ENCODE assay signal across 8 cellular contexts in genomic region chr15:79922512-79923067, GRCh38. TPM values are rescaled to one million over a fixed set of nuclear protein-coding genes. Genes with fewer than 3 reads are reported as not detected.
DNase-seq lines count a peak whose midpoint lies in the region; ATAC-seq and TF ChIP-seq lines count a peak whose summit lies in the region.

No MANE protein-coding gene starts in this region.

- no peaks in the 10 kb centered on the region for H3K27me3 Mint-ChIP-seq in activated B cell treated with CpG ODN at 0.5 μM for 24 hours

- peaks cover 18% of the 10 kb centered on the region for H3K36me3 ChIP-seq in iPS-15b (ENCODE audit: control insufficient read depth, insufficient read depth, low read length)
- no peaks in the 10 kb centered on the region for H3K36me3 ChIP-seq in stomach smooth muscle (ENCODE audit: control insufficient read depth in 2 of 2, insufficient read depth in 2 of 2, low read length in 2 of 2)

- POLR2A ChIA-PET in activated B cell treated with CpG ODN at 0.5 μM for 24 hours (lab: Charles Lee), result interaction anchor here (0.8 to 3.4 kb wide), 18 partner anchors 9 to 222 kb away, joined by 3 to 97 read pairs (median 13); partner anchors contain the start of genes BCL2A1, MTHFS and ZFAND6

- intact Hi-C loops in activated B cell treated with CpG ODN at 0.5 μM for 24 hours (cut with micrococcal nuclease), result loop anchor here (1.0 kb wide), 7 partner anchors 13 to 230 kb away; partner anchors contain the start of genes BCL2A1, FAH and ZFAND6

- peaks cover 26% of the 10 kb centered on the region for H3K4me1 Mint-ChIP-seq in activated B cell treated with CpG ODN at 0.5 μM for 24 hours

- H3K9me3 ChIP-seq in iPS-15b (ENCODE audit: control insufficient read depth, insufficient read depth, low read length), result peaks cover 10% of the 10 kb centered on the region
- H3K9me3 ChIP-seq in stomach smooth muscle (ENCODE audit: control insufficient read depth in 2 of 2, low read length in 2 of 2), result peaks cover 2 to 22% of the 10 kb centered on the region in 2 donors

- H3K9ac ChIP-seq in iPS-15b (ENCODE audit: low read depth, low read length) (peak overlapping the region; percentile 81), stomach smooth muscle (ENCODE audit: low read length in 2 of 2) (peak overlapping the region; percentile 85 to 91)

- ATAC-seq in activated B cell treated with CpG ODN at 0.5 μM for 24 hours (ENCODE audit: low read depth) (no peak), GM21737 (IDR thresholded peaks at IDR 0.05; ENCODE audit: unreplicated experiment) (no peak)

- peaks cover 11% of the 10 kb centered on the region for H3K9me3 Mint-ChIP-seq in activated B cell treated with CpG ODN at 0.5 μM for 24 hours

- peak overlapping the region; percentile 86 for H3K27ac ChIP-seq in stomach smooth muscle (ENCODE audit: low read length)

- H3K4me1 ChIP-seq in iPS-15b (ENCODE audit: control insufficient read depth, insufficient read depth, low read length) (no peaks in the 10 kb centered on the region), stomach smooth muscle (ENCODE audit: control insufficient read depth, insufficient read depth, low read length) (peaks cover 13% of the 10 kb centered on the region)

- CTCF ChIA-PET in activated B cell treated with CpG ODN at 0.5 μM for 24 hours (lab: Charles Lee), result interaction anchor here (1.2 to 1.3 kb wide), 2 partner anchors 27 to 70 kb away, joined by 6 read pairs; no protein-coding TSS in a partner anchor

- H3K27ac Mint-ChIP-seq in activated B cell treated with CpG ODN at 0.5 μM for 24 hours, result peak overlapping the region; percentile 94

- peaks cover 53% of the 10 kb centered on the region for H3K36me3 Mint-ChIP-seq in activated B cell treated with CpG ODN at 0.5 μM for 24 hours (ENCODE audit: low read depth)

- H3K4me3 ChIP-seq in iPS-15b (ENCODE audit: low read depth, low read length) (peak overlapping the region; percentile 98), stomach smooth muscle (ENCODE audit: low read length in 2 of 2) (peak overlapping the region; percentile 88)

- peak overlapping the region; percentile 93 for H3K4me3 Mint-ChIP-seq in activated B cell treated with CpG ODN at 0.5 μM for 24 hours

- DNase-seq in NCI-H146 treated with DMSO at 0.1 percent for 48 hours (lab: John Stamatoyannopoulos, UW; ENCODE audit: unreplicated experiment) (peak; percentile 39), NCI-H146 (lab: John Stamatoyannopoulos, UW) (no peak), activated B cell treated with CpG ODN at 0.5 μM for 24 hours (no peak), cerebellar nuclear complex (lab: John Stamatoyannopoulos, UW) (no peak)
- no peak for DNase-seq in activated effector memory CD4-positive, alpha-beta T cell treated with anti-CD3 and anti-CD28 coated beads, Interleukin-2, amount 50 U/mL, for 16 hours

- H3K27me3 ChIP-seq in iPS-15b (ENCODE audit: control insufficient read depth, insufficient read depth, low read length) (no peaks in the 10 kb centered on the region), stomach smooth muscle (ENCODE audit: control insufficient read depth in 1 of 2, insufficient read depth in 2 of 2, low read length in 2 of 2) (no peaks in the 10 kb centered on the region)

- TF ChIP-seq CTCF in activated B cell treated with CpG ODN at 0.5 μM for 24 hours (IDR thresholded peaks at IDR 0.05), result no peak

RNA-seq across cellular contexts. Expression of gene MTHFS, which starts 25.8 kb away (rescaled TPM):
- 28.6 and 29.5 TPM in 2 replicates for total RNA-seq in activated B cell treated with CpG ODN at 0.5 μM for 24 hours

RNA-seq across cellular contexts. Expression of gene BCL2A1, which starts 48.4 kb away (rescaled TPM):
- total RNA-seq in activated B cell treated with CpG ODN at 0.5 μM for 24 hours, result 181 and 189 TPM in 2 replicates
